ENCODE assay signal across 8 cellular contexts in genomic region chr10:96719850-96720421, GRCh38. TPM values are rescaled to one million over a fixed set of nuclear protein-coding genes. Genes with fewer than 3 reads are reported as not detected.
DNase-seq lines count a peak whose midpoint lies in the region; ATAC-seq and TF ChIP-seq lines count a peak whose summit lies in the region.

No MANE protein-coding gene starts in this region.

- H3F3A ChIP-seq in PC-3 (ENCODE audit: low read length, unreplicated experiment): no peaks in the 10 kb centered on the region

- H3K27me3 ChIP-seq in PC-3 (ENCODE audit: low read length): no peaks in the 10 kb centered on the region
- H3K27me3 ChIP-seq in iPS DF 6.9 (ENCODE audit: control insufficient read depth, insufficient read depth, low read length): no peaks in the 10 kb centered on the region; the same call in 1 of the 2 replicates
- peaks cover 0 to 4% (median 0%) of the 10 kb centered on the region in 3 donors for H3K27me3 ChIP-seq in skeletal muscle tissue (ENCODE audit: control insufficient read depth in 3 of 3, insufficient read depth in 3 of 3, low read length in 3 of 3)

- H3K27ac ChIP-seq in PC-3 (ENCODE audit: low read length): no peak overlapping the region
- no peak overlapping the region for H3K27ac ChIP-seq in iPS DF 6.9 (ENCODE audit: low read length)
- peak overlapping the region; percentile 36 for H3K27ac ChIP-seq in skeletal muscle tissue (ENCODE audit: low read depth, low read length)

- H3K9me3 Mint-ChIP-seq in activated naive CD4-positive, alpha-beta T cell treated with anti-CD3 and anti-CD28 coated beads, Interleukin-2, amount 50 U/mL, for 24 hours: no peaks in the 10 kb centered on the region

- peaks cover 28% of the 10 kb centered on the region for H3K4me1 Mint-ChIP-seq in activated naive CD4-positive, alpha-beta T cell treated with anti-CD3 and anti-CD28 coated beads, Interleukin-2, amount 50 U/mL, for 24 hours

- DNase-seq in NCI-H1417 (lab: John Stamatoyannopoulos, UW): peak in 2 of 3 experiments; percentile 63 to 66
- no peak for DNase-seq in NCI-H1417 treated with DMSO at 0.1 percent for 48 hours (lab: John Stamatoyannopoulos, UW)
- DNase-seq in PC-3: peak; percentile 47
- DNase-seq in iPS DF 6.9 (ENCODE audit: low read depth, low spot score): no peak
- DNase-seq in cerebellar nuclear complex (lab: John Stamatoyannopoulos, UW): no peak

- peak overlapping the region; percentile 96 for H3K4me3 Mint-ChIP-seq in activated naive CD4-positive, alpha-beta T cell treated with anti-CD3 and anti-CD28 coated beads, Interleukin-2, amount 50 U/mL, for 24 hours

- no peaks in the 10 kb centered on the region for H3K9me3 ChIP-seq in PC-3 (ENCODE audit: low read length)
- H3K9me3 ChIP-seq in iPS DF 6.9 (ENCODE audit: control insufficient read depth, insufficient read depth, low read length): no peaks in the 10 kb centered on the region
- no peaks in the 10 kb centered on the region for H3K9me3 ChIP-seq in skeletal muscle tissue (ENCODE audit: control insufficient read depth in 3 of 3, low read length in 3 of 3)

- H3K36me3 ChIP-seq in PC-3 (ENCODE audit: low read depth, low read length) (no peaks in the 10 kb centered on the region), iPS DF 6.9 (ENCODE audit: control insufficient read depth, insufficient read depth, low read length) (no peaks in the 10 kb centered on the region), skeletal muscle tissue (ENCODE audit: control insufficient read depth in 3 of 3, insufficient read depth in 3 of 3, low read length in 3 of 3) (no peaks in the 10 kb centered on the region)

- peak overlapping the region; percentile 93 for H3K27ac Mint-ChIP-seq in activated naive CD4-positive, alpha-beta T cell treated with anti-CD3 and anti-CD28 coated beads, Interleukin-2, amount 50 U/mL, for 24 hours

- ATAC-seq in HG03045 (IDR thresholded peaks at IDR 0.05; ENCODE audit: unreplicated experiment) (peak; percentile 56), PC-3 (peak; percentile 72)

- no peaks in the 10 kb centered on the region for H3K79me2 ChIP-seq in PC-3 (ENCODE audit: low read length)

- POLR2A ChIA-PET in PC-3 (lab: Charles Lee; ENCODE audit: unreplicated experiment): no interaction called here

- no CpG with 5 or more reads among the region's 38 CpGs for WGBS in iPS DF 6.9 (ENCODE audit: insufficient coverage, insufficient read length)

- H3K4me2 ChIP-seq in PC-3 (ENCODE audit: low read length): peak overlapping the region; percentile 97

- TF ChIP-seq CTCF in PC-3 (conservative IDR thresholded peaks at IDR 0.05; ENCODE audit: low read depth, low read length): peak; percentile 61

- intact Hi-C loops in PC-3 (cut with micrococcal nuclease): loop anchor here (5.0 kb wide), 1 partner anchor 112 kb away; the partner anchor contains the start of gene LCOR

- no peaks in the 10 kb centered on the region for H3K36me3 Mint-ChIP-seq in activated naive CD4-positive, alpha-beta T cell treated with anti-CD3 and anti-CD28 coated beads, Interleukin-2, amount 50 U/mL, for 24 hours

- H3K9me2 ChIP-seq in PC-3 (replicated peaks; ENCODE audit: low read length): no peaks in the 10 kb centered on the region

- no TSS peak for BruUV-seq in PC-3 (replicated peaks; lab: Mats Ljungman, UMichigan)

- no peaks in the 10 kb centered on the region for H4K20me1 ChIP-seq in PC-3 (ENCODE audit: low read length)

- peak overlapping the region; percentile 97 for H2AFZ ChIP-seq in PC-3 (ENCODE audit: low read length)

- CTCF ChIA-PET in PC-3 (lab: Charles Lee): no interaction called here

- peaks cover 11% of the 10 kb centered on the region for H3K4me1 ChIP-seq in PC-3 (ENCODE audit: insufficient read depth, low read length)
- 0 out of 2 replicates have a peak, but pooled peaks cover 1% of the 10 kb centered on the region for H3K4me1 ChIP-seq in iPS DF 6.9 (ENCODE audit: control insufficient read depth, insufficient read depth, low read length)
- H3K4me1 ChIP-seq in skeletal muscle tissue (ENCODE audit: control insufficient read depth in 3 of 3, insufficient read depth in 3 of 3, low read length in 3 of 3): peaks cover 8 to 12% (median 11%) of the 10 kb centered on the region in 3 donors

- peak overlapping the region; percentile 77 for H3K4me3 ChIP-seq in PC-3 (ENCODE audit: low read length)
- H3K4me3 ChIP-seq in iPS DF 6.9 (ENCODE audit: low read length): peak overlapping the region; percentile 49; the same call in 1 of the 2 replicates
- H3K4me3 ChIP-seq in skeletal muscle tissue (ENCODE audit: low read length in 3 of 3): peak overlapping the region; percentile 41 to 72 (median 64)

- H3K9ac ChIP-seq in PC-3 (ENCODE audit: low read length) (no peak overlapping the region; the same call in 1 of the 2 replicates), skeletal muscle tissue (ENCODE audit: low read depth in 1 of 3, low read length in 3 of 3) (peak overlapping the region; percentile 23 to 69 (median 66))

- H3K27me3 Mint-ChIP-seq in activated naive CD4-positive, alpha-beta T cell treated with anti-CD3 and anti-CD28 coated beads, Interleukin-2, amount 50 U/mL, for 24 hours: no peaks in the 10 kb centered on the region

RNA-seq across cellular contexts. Expression of gene PIK3AP1, which starts 0.4 kb away (rescaled TPM):
- total RNA-seq in PC-3 (2014; rRNA removed): 3.7 and 4.7 TPM in 2 replicates
- 6.3 TPM for total RNA-seq in skeletal muscle tissue

Comparison
In these comparisons a context has a peak if more than half of its experiments do, and no peak if none do; other contexts are left out.
1. DNase-seq: peak in NCI-H1417 (2 of 3) and PC-3 (single experiment); none in NCI-H1417 treated with DMSO at 0.1 percent for 48 hours (single experiment), iPS DF 6.9 (single experiment) and cerebellar nuclear complex (0 of 2).
2. Peak in every context shown above with its lines, with median percentiles within 50 percentile points of each other: H3K4me3 ChIP-seq.